In genomic region chr10:80492875-80493413, GRCh38 we compare ENCODE assay signal across 1 cellular context.
A peak's percentile ranks its signal among the peaks of the same experiment; 100 is the strongest.
TF ChIP-seq lines count a peak whose summit lies in the region.

No MANE protein-coding gene starts in this region.

TF ChIP-seq in GM12878, 131 proteins besides CTCF, POLR2A, EP300 and RAD21 (continued from another document):
- no peak for TF ChIP-seq ZBTB40 (IDR thresholded peaks at IDR 0.05; ENCODE audit: borderline replicate concordance)
- peak; percentile 54; the same call in 1 of the 2 replicates for TF ChIP-seq ZNF217 (IDR thresholded peaks at IDR 0.05)
- TF ChIP-seq RELB (IDR thresholded peaks at IDR 0.05; ENCODE audit: low read depth) = peak; percentile 77
- TF ChIP-seq NKRF (conservative IDR thresholded peaks at IDR 0.05) = no peak
- TF ChIP-seq IRF4 (IDR thresholded peaks at IDR 0.05; ENCODE audit: low read depth, low read length) = no peak
- TF ChIP-seq MYB (IDR thresholded peaks at IDR 0.05; ENCODE audit: borderline replicate concordance, low read depth, low read length) = no peak
- TF ChIP-seq REST (IDR thresholded peaks at IDR 0.05; ENCODE audit: low read depth, low read length) = no peak
- TF ChIP-seq ZNF592 (IDR thresholded peaks at IDR 0.05) = 0 out of 2 replicates have a peak, but pooled peaks have one; percentile 12
- TF ChIP-seq RAD51 (IDR thresholded peaks at IDR 0.05) = no peak
- 0 out of 2 replicates have a peak, but pooled peaks have one; percentile 41 for TF ChIP-seq DPF2 (IDR thresholded peaks at IDR 0.05)
- no peak for TF ChIP-seq ATF2 (IDR thresholded peaks at IDR 0.05; ENCODE audit: low read length)
- TF ChIP-seq YBX1 (IDR thresholded peaks at IDR 0.05) = no peak
